In the genomic region with DNA sequence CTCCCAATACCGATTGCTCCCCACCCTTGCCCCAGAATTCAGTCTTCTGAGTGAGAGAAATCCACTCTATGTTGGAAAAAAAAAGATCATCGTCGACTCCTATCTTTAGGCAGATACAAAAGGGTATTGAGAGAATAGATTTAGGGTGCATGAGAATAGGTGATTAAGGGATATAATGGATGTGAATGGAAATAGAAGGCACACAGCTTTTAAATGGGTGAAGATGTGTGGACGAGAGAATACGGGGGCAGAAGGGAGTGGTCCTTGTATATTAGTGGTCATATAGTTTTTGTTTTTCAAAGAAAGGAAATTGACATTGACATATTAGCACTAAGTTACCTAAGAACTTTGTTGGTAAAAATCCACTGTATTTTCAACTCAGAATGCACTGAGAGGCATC, we compare ENCODE assay signal across 33 cellular contexts.
"Had no signal": no experiment of that assay in that cellular context is flagged by ENCODE, and none has a peak within 500 bp of the region (broad histone marks: within the 10 kb centered on the region; RNA-seq: fewer than 3 reads in every experiment).

No MANE protein-coding gene starts in this region.

- H3K36me3 ChIP-seq: ascending aorta, brain microvascular endothelial cell, esophagus muscularis mucosa, gastrocnemius medialis, heart left ventricle, WERI-Rb-1 had no signal

- DNase-seq: activated CD4-positive, alpha-beta memory T cell treated with anti-CD3 and anti-CD28 coated beads, Interleukin-2, amount 10 ng/mL, durations not matched to agents 7 days and 5 days; activated CD4-positive, alpha-beta T cell treated with anti-CD3 and anti-CD28 coated beads for 1 hour; activated CD4-positive, alpha-beta T cell treated with anti-CD3 and anti-CD28 coated beads for 4 hours; activated CD4-positive, alpha-beta T cell treated with anti-CD3 and anti-CD28 coated beads, Interleukin-2, amount 10 ng/mL, durations not matched to agents 7 days and 5 days; activated CD4-positive, alpha-beta T cell treated with anti-CD3 and anti-CD28 coated beads, Interleukin-2, amount 50 U/mL, for 4 hours; activated CD8-positive, alpha-beta memory T cell treated with anti-CD3 and anti-CD28 coated beads, Interleukin-2, amount 50 U/mL, for 48 hours; activated gamma-delta T cell; activated naive CD4-positive, alpha-beta T cell; activated naive CD4-positive, alpha-beta T cell treated with anti-CD3 and anti-CD28 coated beads, Interleukin-2, amount 10 ng/mL, durations not matched to agents 7 days and 5 days; activated naive CD8-positive, alpha-beta T cell treated with anti-CD3 and anti-CD28 coated beads, Interleukin-2, amount 10 ng/mL, durations not matched to agents 7 days and 5 days; activated T-cell treated with anti-CD3 and anti-CD28 coated beads for 4 hours; activated T-cell treated with anti-CD3 and anti-CD28 coated beads, Interleukin-2, amount 50 U/mL, for 24 hours; activated T-cell treated with anti-CD3 and anti-CD28 coated beads, Interleukin-2, amount 50 U/mL, for 72 hours; brain microvascular endothelial cell; dorsolateral prefrontal cortex; effector memory CD4-positive, alpha-beta T cell; erythroblast; foreskin keratinocyte; gastrocnemius medialis; glutamatergic neuron; heart left ventricle; T-helper 17 cell; T1000; WERI-Rb-1 had no signal

- FAIRE-seq: bronchial epithelial cell had no signal

- H3K4me3 ChIP-seq: ascending aorta, coronary artery, dorsolateral prefrontal cortex, esophagus muscularis mucosa, gastrocnemius medialis, heart left ventricle, hepatocyte had no signal

- H3K36me3 Mint-ChIP-seq: activated naive CD4-positive, alpha-beta T cell treated with anti-CD3 and anti-CD28 coated beads, Interleukin-2, amount 10 ng/mL, durations not matched to agents 7 days and 5 days; activated naive CD4-positive, alpha-beta T cell treated with anti-CD3 and anti-CD28 coated beads, Interleukin-2, amount 50 U/mL, for 72 hours; activated naive CD8-positive, alpha-beta T cell treated with anti-CD3 and anti-CD28 coated beads, Interleukin-2, amount 10 ng/mL, durations not matched to agents 7 days and 5 days had no signal

- H3K27me3 ChIP-seq: ascending aorta, brain microvascular endothelial cell, dorsolateral prefrontal cortex, esophagus muscularis mucosa, foreskin keratinocyte, gastrocnemius medialis, heart left ventricle, hepatocyte had no signal

- H3K27me3 Mint-ChIP-seq: activated CD4-positive, alpha-beta memory T cell treated with anti-CD3 and anti-CD28 coated beads, Interleukin-2, amount 10 ng/mL, durations not matched to agents 7 days and 5 days; activated naive CD4-positive, alpha-beta T cell treated with anti-CD3 and anti-CD28 coated beads, Interleukin-2, amount 10 ng/mL, durations not matched to agents 7 days and 5 days; activated T-cell treated with anti-CD3 and anti-CD28 coated beads, Interleukin-2, amount 50 U/mL, for 24 hours; central memory CD8-positive, alpha-beta T cell; dendritic cell treated with granulocyte-macrophage colony-stimulating factor and Interleukin-4, amounts not matched to agents 40 ng/mL and 50 ng/mL, for 4 days had no signal

- H3K9me3 Mint-ChIP-seq: activated CD4-positive, alpha-beta memory T cell treated with anti-CD3 and anti-CD28 coated beads, Interleukin-2, amount 10 ng/mL, durations not matched to agents 7 days and 5 days; activated CD4-positive, alpha-beta T cell treated with anti-CD3 and anti-CD28 coated beads, Interleukin-2, amount 10 ng/mL, durations not matched to agents 7 days and 5 days; activated naive CD4-positive, alpha-beta T cell treated with anti-CD3 and anti-CD28 coated beads, Interleukin-2, amount 10 ng/mL, durations not matched to agents 7 days and 5 days; activated naive CD4-positive, alpha-beta T cell treated with anti-CD3 and anti-CD28 coated beads, Interleukin-2, amount 50 U/mL, for 72 hours; activated naive CD8-positive, alpha-beta T cell treated with anti-CD3 and anti-CD28 coated beads, Interleukin-2, amount 10 ng/mL, durations not matched to agents 7 days and 5 days; activated T-cell treated with anti-CD3 and anti-CD28 coated beads, Interleukin-2, amount 50 U/mL, for 24 hours; activated T-cell treated with anti-CD3 and anti-CD28 coated beads, Interleukin-2, amount 50 U/mL, for 72 hours; central memory CD8-positive, alpha-beta T cell; dendritic cell treated with granulocyte-macrophage colony-stimulating factor and Interleukin-4, amounts not matched to agents 40 ng/mL and 50 ng/mL, for 4 days; T-helper 2 cell treated with Interferon-gamma antibody and Interleukin-4, amounts not matched to agents 5 μg/mL and 100 μg/mL, for 36 hours had no signal

- H3K27ac ChIP-seq: ascending aorta, brain microvascular endothelial cell, coronary artery, dorsolateral prefrontal cortex, esophagus muscularis mucosa, foreskin keratinocyte, gastrocnemius medialis, heart left ventricle, hepatocyte, WERI-Rb-1 had no signal

- H3K4me1 Mint-ChIP-seq: activated CD4-positive, alpha-beta memory T cell treated with anti-CD3 and anti-CD28 coated beads, Interleukin-2, amount 10 ng/mL, durations not matched to agents 7 days and 5 days; activated CD4-positive, alpha-beta T cell treated with anti-CD3 and anti-CD28 coated beads, Interleukin-2, amount 10 ng/mL, durations not matched to agents 7 days and 5 days; activated naive CD4-positive, alpha-beta T cell treated with anti-CD3 and anti-CD28 coated beads, Interleukin-2, amount 10 ng/mL, durations not matched to agents 7 days and 5 days; activated naive CD8-positive, alpha-beta T cell treated with anti-CD3 and anti-CD28 coated beads, Interleukin-2, amount 10 ng/mL, durations not matched to agents 7 days and 5 days; central memory CD8-positive, alpha-beta T cell had no signal

- H3K4me1 ChIP-seq: foreskin keratinocyte, gastrocnemius medialis had no signal

- H3K4me3 Mint-ChIP-seq: activated CD4-positive, alpha-beta memory T cell treated with anti-CD3 and anti-CD28 coated beads, Interleukin-2, amount 10 ng/mL, durations not matched to agents 7 days and 5 days; activated CD4-positive, alpha-beta T cell treated with anti-CD3 and anti-CD28 coated beads, Interleukin-2, amount 10 ng/mL, durations not matched to agents 7 days and 5 days; activated naive CD4-positive, alpha-beta T cell treated with anti-CD3 and anti-CD28 coated beads, Interleukin-2, amount 10 ng/mL, durations not matched to agents 7 days and 5 days; activated naive CD8-positive, alpha-beta T cell treated with anti-CD3 and anti-CD28 coated beads, Interleukin-2, amount 10 ng/mL, durations not matched to agents 7 days and 5 days; activated T-cell treated with anti-CD3 and anti-CD28 coated beads, Interleukin-2, amount 50 U/mL, for 24 hours; activated T-cell treated with anti-CD3 and anti-CD28 coated beads, Interleukin-2, amount 50 U/mL, for 72 hours; central memory CD8-positive, alpha-beta T cell; dendritic cell treated with granulocyte-macrophage colony-stimulating factor and Interleukin-4, amounts not matched to agents 40 ng/mL and 50 ng/mL, for 4 days; T-helper 17 cell; T-helper 2 cell treated with Interferon-gamma antibody and Interleukin-4, amounts not matched to agents 5 μg/mL and 100 μg/mL, for 36 hours had no signal

- ATAC-seq: activated naive CD4-positive, alpha-beta T cell treated with anti-CD3 and anti-CD28 coated beads, Interleukin-2, amount 50 U/mL, for 72 hours; activated T-cell treated with anti-CD3 and anti-CD28 coated beads, Interleukin-2, amount 50 U/mL, for 72 hours; foreskin keratinocyte; gastrocnemius medialis; heart left ventricle; T-helper 17 cell had no signal

- H3K9me3 ChIP-seq: ascending aorta, esophagus muscularis mucosa, gastrocnemius medialis, heart left ventricle had no signal

- H3K27ac Mint-ChIP-seq: activated CD4-positive, alpha-beta memory T cell treated with anti-CD3 and anti-CD28 coated beads, Interleukin-2, amount 10 ng/mL, durations not matched to agents 7 days and 5 days; activated CD4-positive, alpha-beta T cell treated with anti-CD3 and anti-CD28 coated beads, Interleukin-2, amount 10 ng/mL, durations not matched to agents 7 days and 5 days; activated naive CD4-positive, alpha-beta T cell treated with anti-CD3 and anti-CD28 coated beads, Interleukin-2, amount 10 ng/mL, durations not matched to agents 7 days and 5 days; activated naive CD4-positive, alpha-beta T cell treated with anti-CD3 and anti-CD28 coated beads, Interleukin-2, amount 50 U/mL, for 72 hours; activated naive CD8-positive, alpha-beta T cell treated with anti-CD3 and anti-CD28 coated beads, Interleukin-2, amount 10 ng/mL, durations not matched to agents 7 days and 5 days; activated T-cell treated with anti-CD3 and anti-CD28 coated beads, Interleukin-2, amount 50 U/mL, for 24 hours; activated T-cell treated with anti-CD3 and anti-CD28 coated beads, Interleukin-2, amount 50 U/mL, for 72 hours; dendritic cell treated with granulocyte-macrophage colony-stimulating factor and Interleukin-4, amounts not matched to agents 40 ng/mL and 50 ng/mL, for 4 days; T-helper 17 cell; T-helper 2 cell treated with Interferon-gamma antibody and Interleukin-4, amounts not matched to agents 5 μg/mL and 100 μg/mL, for 36 hours had no signal
